Comparison of ENCODE assay signal across 14 cellular contexts in genomic region chr14:63713765-63714164, GRCh38. TPM values are rescaled to one million over a fixed set of nuclear protein-coding genes. Genes with fewer than 3 reads are reported as not detected.
DNase-seq lines count a peak whose midpoint lies in the region; ATAC-seq and TF ChIP-seq lines count a peak whose summit lies in the region.
"Had no signal": no experiment of that assay in that cellular context is flagged by ENCODE, and none has a peak within 500 bp of the region (broad histone marks: within the 10 kb centered on the region; RNA-seq: fewer than 3 reads in every experiment).

No MANE protein-coding gene starts in this region.

- no peak overlapping the region for H3K4me3 ChIP-seq in AG10803 (ENCODE audit: low read length)
- H3K4me3 ChIP-seq in astrocyte of the cerebellum (ENCODE audit: low read depth, low read length) = no peak overlapping the region
- H3K4me3 ChIP-seq: heart right ventricle, lung, ovary had no signal

- ATAC-seq in GM21619 (IDR thresholded peaks at IDR 0.05; ENCODE audit: unreplicated experiment) (no peak), GM18907 (IDR thresholded peaks at IDR 0.05; ENCODE audit: unreplicated experiment) (no peak)
- no peak for ATAC-seq in effector memory CD8-positive, alpha-beta T cell (replicated peaks)
- ATAC-seq: CD8-positive, alpha-beta T cell; heart right ventricle; stimulated activated naive B cell treated with anti-CD40 and anti-IgM and Interleukin-4, amounts not matched to agents 10 μg/mL and 1 μg/mL and 100 μg/mL, for 72 hours had no signal

- DNase-seq in AG10803 (ENCODE audit: low read depth) (peak; percentile 74), HS-27A (ENCODE audit: low read depth) (peak; percentile 66), astrocyte of the cerebellum (ENCODE audit: low read depth) (peak; percentile 20), immature natural killer cell (no peak), cortex of kidney (lab: John Stamatoyannopoulos, UW) (no peak)
- DNase-seq in effector memory CD8-positive, alpha-beta T cell = no peak
- DNase-seq: activated naive CD4-positive, alpha-beta T cell; CD8-positive, alpha-beta T cell; heart right ventricle; ovary; stimulated activated naive B cell treated with anti-CD40 and anti-IgM and Interleukin-4, amounts not matched to agents 10 μg/mL and 1 μg/mL and 100 μg/mL, for 72 hours had no signal

- in situ Hi-C loops in astrocyte of the cerebellum (cut with HindIII; ENCODE audit: low sequenced_read_pairs) = no loop called here

- H3K4me1 Mint-ChIP-seq in immature natural killer cell = peaks cover 30 to 59% of the 10 kb centered on the region in 2 donors
- peaks cover 15 to 21% of the 10 kb centered on the region in 2 donors for H3K4me1 Mint-ChIP-seq in effector memory CD8-positive, alpha-beta T cell (ENCODE audit: low read depth in 2 of 2)

- H3K27ac Mint-ChIP-seq in immature natural killer cell = peak overlapping the region in 4 of 6 donors; percentile 27 to 60 (median 42)
- H3K27ac Mint-ChIP-seq in effector memory CD8-positive, alpha-beta T cell = no peak overlapping the region
- H3K27ac Mint-ChIP-seq: stimulated activated naive B cell treated with anti-CD40 and anti-IgM and Interleukin-4, amounts not matched to agents 10 μg/mL and 1 μg/mL and 100 μg/mL, for 72 hours had no signal

- TF ChIP-seq CTCF in AG10803 (conservative IDR thresholded peaks at IDR 0.05; ENCODE audit: low read length) (no peak), astrocyte of the cerebellum (IDR thresholded peaks at IDR 0.05; ENCODE audit: low read depth, low read length, missing control alignments) (no peak)

- peaks cover 3 to 18% (median 13%) of the 10 kb centered on the region in 6 donors for H3K9me3 Mint-ChIP-seq in immature natural killer cell
- no peaks in the 10 kb centered on the region for H3K9me3 Mint-ChIP-seq in effector memory CD8-positive, alpha-beta T cell

- peak overlapping the region in 1 of 5 donors; percentile 48 for H3K4me3 Mint-ChIP-seq in immature natural killer cell
- no peak overlapping the region for H3K4me3 Mint-ChIP-seq in effector memory CD8-positive, alpha-beta T cell
- H3K4me3 Mint-ChIP-seq: stimulated activated naive B cell treated with anti-CD40 and anti-IgM and Interleukin-4, amounts not matched to agents 10 μg/mL and 1 μg/mL and 100 μg/mL, for 72 hours had no signal

- H3K36me3 Mint-ChIP-seq in immature natural killer cell = peaks cover 12 to 19% (median 13%) of the 10 kb centered on the region in 3 donors
- peaks cover 13% of the 10 kb centered on the region for H3K36me3 Mint-ChIP-seq in effector memory CD8-positive, alpha-beta T cell (ENCODE audit: insufficient read depth)

- H3K27me3 Mint-ChIP-seq in immature natural killer cell (ENCODE audit: low read depth in 3 of 3) = peaks cover 0 to 4% (median 3%) of the 10 kb centered on the region in 3 donors
- H3K27me3 Mint-ChIP-seq in effector memory CD8-positive, alpha-beta T cell = no peaks in the 10 kb centered on the region
- H3K27me3 Mint-ChIP-seq: stimulated activated naive B cell treated with anti-CD40 and anti-IgM and Interleukin-4, amounts not matched to agents 10 μg/mL and 1 μg/mL and 100 μg/mL, for 72 hours had no signal

RNA-seq across cellular contexts. Expression of gene SGPP1, which starts 14.1 kb away (rescaled TPM):
- polyA plus RNA-seq in immature natural killer cell = 10 to 100 TPM; 16.7 to 35.2 (median 21.2) TPM

Comparison
In these comparisons a context has a peak if more than half of its experiments do, and no peak if none do; other contexts are left out.
1. DNase-seq: peak in AG10803 (single experiment), HS-27A (single experiment) and astrocyte of the cerebellum (single experiment); none in immature natural killer cell (0 of 3), cortex of kidney (single experiment) and effector memory CD8-positive, alpha-beta T cell (0 of 3).
2. H3K27ac Mint-ChIP-seq: peak in immature natural killer cell (4 of 6); none in effector memory CD8-positive, alpha-beta T cell (0 of 2).